ENCODE assay signal across 27 cellular contexts in the genomic region with DNA sequence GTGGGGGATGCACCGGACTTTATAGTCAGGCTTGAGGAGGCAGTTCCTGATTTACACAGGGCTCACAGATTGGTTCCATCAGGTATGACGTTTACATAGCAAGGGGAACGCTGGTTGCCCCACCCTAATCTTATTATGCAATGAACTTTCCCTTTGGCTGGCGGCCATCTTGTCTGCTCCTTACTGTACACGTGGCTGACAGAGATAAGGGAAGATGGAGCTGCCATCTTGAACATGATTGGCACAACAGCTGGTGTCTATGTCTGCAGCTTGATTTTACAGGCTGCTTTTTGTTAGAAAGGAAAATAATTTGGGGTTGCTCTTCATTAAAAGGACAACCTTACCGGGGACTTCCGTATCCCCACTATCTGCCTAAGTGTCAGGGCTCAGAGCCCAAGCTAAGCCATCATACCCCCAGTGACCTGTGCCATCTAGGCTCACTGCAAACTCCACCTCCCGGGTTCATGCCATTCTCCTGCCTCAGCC. TPM values are rescaled to one million over a fixed set of nuclear protein-coding genes. Genes with fewer than 3 reads are reported as not detected.
DNase-seq lines count a peak whose midpoint lies in the region; ATAC-seq, FAIRE-seq and TF ChIP-seq lines count a peak whose summit lies in the region.
"Had no signal": no experiment of that assay in that cellular context is flagged by ENCODE, and none has a peak within 500 bp of the region (broad histone marks: within the 10 kb centered on the region; RNA-seq: fewer than 3 reads in every experiment).

No MANE protein-coding gene starts in this region.

- intact Hi-C loops in K562 (cut with micrococcal nuclease) (no loop called here), PC-3 (cut with micrococcal nuclease) (no loop called here)
- intact Hi-C loops in naive thymus-derived CD4-positive, alpha-beta T cell (cut with micrococcal nuclease): no loop called here

- CTCF ChIA-PET in K562 (lab: Yijun Ruan, JAX; ENCODE audit: low intra/inter-chr PET ratio): no interaction called here
- CTCF ChIA-PET in naive thymus-derived CD4-positive, alpha-beta T cell (lab: Charles Lee): no interaction called here
- CTCF ChIA-PET in PC-3 (lab: Charles Lee): no interaction called here

- H3K27me3 Mint-ChIP-seq in naive thymus-derived CD4-positive, alpha-beta T cell: no peaks in the 10 kb centered on the region
- H3K27me3 Mint-ChIP-seq: activated naive CD8-positive, alpha-beta T cell treated with anti-CD3 and anti-CD28 coated beads, Interleukin-2, amount 10 ng/mL, durations not matched to agents 7 days and 5 days had no signal

- H3K36me3 ChIP-seq in K562 (ENCODE audit: control insufficient read depth, insufficient read depth, low read length) (no peaks in the 10 kb centered on the region), PC-3 (ENCODE audit: low read depth, low read length) (no peaks in the 10 kb centered on the region)
- H3K36me3 ChIP-seq in naive thymus-derived CD4-positive, alpha-beta T cell (ENCODE audit: control insufficient read depth in 2 of 3, insufficient read depth in 3 of 3, low read length in 3 of 3): no peaks in the 10 kb centered on the region
- H3K36me3 ChIP-seq: brain microvascular endothelial cell, uterus, WERI-Rb-1 had no signal

- ATAC-seq in K562 (peak; percentile 62), PC-3 (no peak)
- peak; percentile 41 for ATAC-seq in naive thymus-derived CD4-positive, alpha-beta T cell

- DNase-seq in DMS 273 (lab: John Stamatoyannopoulos, UW; ENCODE audit: unreplicated experiment) (peak; percentile 46), DMS 273 treated with DMSO at 0.1 percent for 48 hours (lab: John Stamatoyannopoulos, UW) (no peak), OCI-M1 (lab: John Stamatoyannopoulos, UW) (peak; percentile 85), K562 (ENCODE audit: extremely low read depth in 1 of 4, low spot score in 3 of 4) (peak; percentile 28 to 87 (median 34)), PC-3 (no peak), SIG-M5 treated with dmso at 0.1 percent for 504 hours (lab: John Stamatoyannopoulos, UW; ENCODE audit: unreplicated experiment) (no peak), GM03348 (ENCODE audit: low spot score) (no peak)
- DNase-seq in naive thymus-derived CD4-positive, alpha-beta T cell: no peak
- DNase-seq: activated CD8-positive, alpha-beta memory T cell treated with anti-CD3 and anti-CD28 coated beads, Interleukin-2, amount 50 U/mL, for 48 hours; activated naive CD8-positive, alpha-beta T cell treated with anti-CD3 and anti-CD28 coated beads, Interleukin-2, amount 10 ng/mL, durations not matched to agents 7 days and 5 days; brain microvascular endothelial cell; EL; islet precursor cell; NCI-H1048; NCI-H2029 treated with DMSO at 0.1 percent for 48 hours; NCI-H510A treated with DMSO at 0.1 percent for 48 hours; occipital lobe; retina; substantia nigra; uterus; WERI-Rb-1 had no signal

- no peaks in the 10 kb centered on the region for H3K9me1 ChIP-seq in K562 (ENCODE audit: control insufficient read depth, insufficient read depth, low read length)

- peaks cover 3% of the 10 kb centered on the region; the same call in 1 of the 2 replicates for H3K9me3 ChIP-seq in K562 (replicated peaks; ENCODE audit: control insufficient read depth, insufficient read depth, low read depth, low read length)
- no peaks in the 10 kb centered on the region for H3K9me3 ChIP-seq in naive thymus-derived CD4-positive, alpha-beta T cell (ENCODE audit: control insufficient read depth in 2 of 3, low read length in 3 of 3)
- no peaks in the 10 kb centered on the region for H3K9me3 ChIP-seq in PC-3 (ENCODE audit: low read length)
- H3K9me3 ChIP-seq: uterus had no signal

- TF ChIP-seq RAD21 in K562 (CRISPR knock-in tag; conservative IDR thresholded peaks at IDR 0.05 in 1 of 2, IDR thresholded peaks at IDR 0.05 in 1 of 2): no peak

- peaks cover 27 to 46% of the 10 kb centered on the region in 2 experiments for H3K4me1 ChIP-seq in K562 (replicated peaks in 1 of 2; ENCODE audit: control insufficient read depth in 2 of 2, insufficient read depth in 2 of 2, low read length in 2 of 2)
- H3K4me1 ChIP-seq in naive thymus-derived CD4-positive, alpha-beta T cell (ENCODE audit: control insufficient read depth in 2 of 2, insufficient read depth in 2 of 2, low read length in 2 of 2): no peaks in the 10 kb centered on the region
- H3K4me1 ChIP-seq in PC-3 (ENCODE audit: insufficient read depth, low read length): no peaks in the 10 kb centered on the region
- H3K4me1 ChIP-seq: uterus had no signal

- BruUV-seq in K562 (replicated peaks; lab: Mats Ljungman, UMichigan) (no TSS peak), PC-3 (replicated peaks; lab: Mats Ljungman, UMichigan) (no TSS peak)

- no peaks in the 10 kb centered on the region for H3K27me3 ChIP-seq in K562 (ENCODE audit: control insufficient read depth in 2 of 2, insufficient read depth in 2 of 2, low read length in 2 of 2)
- H3K27me3 ChIP-seq in naive thymus-derived CD4-positive, alpha-beta T cell (ENCODE audit: control insufficient read depth in 2 of 2, insufficient read depth in 2 of 2, low read length in 2 of 2): no peaks in the 10 kb centered on the region
- no peaks in the 10 kb centered on the region for H3K27me3 ChIP-seq in PC-3 (ENCODE audit: low read length)
- H3K27me3 ChIP-seq: brain microvascular endothelial cell, hepatocyte, uterus had no signal

- H3K27ac Mint-ChIP-seq in naive thymus-derived CD4-positive, alpha-beta T cell: no peak overlapping the region
- H3K27ac Mint-ChIP-seq: activated naive CD8-positive, alpha-beta T cell treated with anti-CD3 and anti-CD28 coated beads, Interleukin-2, amount 10 ng/mL, durations not matched to agents 7 days and 5 days had no signal

- TF ChIP-seq EP300 in K562 (IDR thresholded peaks at IDR 0.05; ENCODE audit: low read length): peak; percentile 51

- H3K36me3 Mint-ChIP-seq in naive thymus-derived CD4-positive, alpha-beta T cell: peaks cover 0 to 6% (median 0%) of the 10 kb centered on the region in 5 donors
- H3K36me3 Mint-ChIP-seq: activated naive CD8-positive, alpha-beta T cell treated with anti-CD3 and anti-CD28 coated beads, Interleukin-2, amount 10 ng/mL, durations not matched to agents 7 days and 5 days had no signal

- H3K4me3 Mint-ChIP-seq in naive thymus-derived CD4-positive, alpha-beta T cell: no peak overlapping the region
- H3K4me3 Mint-ChIP-seq: activated naive CD8-positive, alpha-beta T cell treated with anti-CD3 and anti-CD28 coated beads, Interleukin-2, amount 10 ng/mL, durations not matched to agents 7 days and 5 days had no signal

- POLR2A ChIA-PET in K562 (lab: Yijun Ruan, JAX) (interaction anchor here (0.6 to 1.0 kb wide), 2 partner anchors 25 to 952 kb away, joined by 3 read pairs; no protein-coding TSS in a partner anchor), PC-3 (lab: Charles Lee; ENCODE audit: unreplicated experiment) (no interaction called here)
- POLR2A ChIA-PET in naive thymus-derived CD4-positive, alpha-beta T cell (lab: Charles Lee): no interaction called here

- H3K79me2 ChIP-seq in K562 (ENCODE audit: control insufficient read depth, insufficient read depth, low read length) (no peaks in the 10 kb centered on the region), PC-3 (ENCODE audit: low read length) (no peaks in the 10 kb centered on the region)
- H3K79me2 ChIP-seq: hepatocyte had no signal

- H3K9me2 ChIP-seq in PC-3 (replicated peaks; ENCODE audit: low read length): no peaks in the 10 kb centered on the region

- H3K9ac ChIP-seq in K562 (ENCODE audit: insufficient read depth in 1 of 2, low read depth in 2 of 2, low read length in 2 of 2) (no peak overlapping the region), PC-3 (ENCODE audit: low read length) (no peak overlapping the region)

- peaks cover 0 to 2% (median 0%) of the 10 kb centered on the region in 11 donors for H3K9me3 Mint-ChIP-seq in naive thymus-derived CD4-positive, alpha-beta T cell
- H3K9me3 Mint-ChIP-seq: activated naive CD8-positive, alpha-beta T cell treated with anti-CD3 and anti-CD28 coated beads, Interleukin-2, amount 10 ng/mL, durations not matched to agents 7 days and 5 days had no signal

- no peaks in the 10 kb centered on the region for H4K20me1 ChIP-seq in K562 (replicated peaks; ENCODE audit: control insufficient read depth, insufficient read depth, low read length)
- no peaks in the 10 kb centered on the region for H4K20me1 ChIP-seq in PC-3 (ENCODE audit: low read length)

- H3K27ac ChIP-seq in K562 (ENCODE audit: extremely low read depth, low read depth, low read length) (peak overlapping the region; percentile 84), PC-3 (ENCODE audit: low read length) (no peak overlapping the region)
- H3K27ac ChIP-seq in naive thymus-derived CD4-positive, alpha-beta T cell (ENCODE audit: low read depth, low read length): no peak overlapping the region
- H3K27ac ChIP-seq: 22Rv1, brain microvascular endothelial cell, coronary artery, hepatocyte, HL-60, uterus, WERI-Rb-1 had no signal

- H3K4me3 ChIP-seq in K562: no peak overlapping the region
- H3K4me3 ChIP-seq in naive thymus-derived CD4-positive, alpha-beta T cell (ENCODE audit: low read length): no peak overlapping the region
- H3K4me3 ChIP-seq in PC-3 (ENCODE audit: low read length): no peak overlapping the region
- H3K4me3 ChIP-seq: coronary artery, hepatocyte, lung, uterus had no signal

- H3K4me1 Mint-ChIP-seq in naive thymus-derived CD4-positive, alpha-beta T cell: no peaks in the 10 kb centered on the region
- H3K4me1 Mint-ChIP-seq: activated naive CD8-positive, alpha-beta T cell treated with anti-CD3 and anti-CD28 coated beads, Interleukin-2, amount 10 ng/mL, durations not matched to agents 7 days and 5 days had no signal

- H3K4me2 ChIP-seq in K562 (ENCODE audit: insufficient read depth, low read length) (peak overlapping the region; percentile 21; the same call in 1 of the 2 replicates), PC-3 (ENCODE audit: low read length) (no peak overlapping the region)
- H3K4me2 ChIP-seq: hepatocyte had no signal

- TF ChIP-seq CTCF in K562 (IDR thresholded peaks at IDR 0.05 in 2 of 3, conservative IDR thresholded peaks at IDR 0.05 in 1 of 3; ENCODE audit: insufficient read depth in 2 of 3, low read depth in 1 of 3, low read length in 3 of 3) (no peak), PC-3 (conservative IDR thresholded peaks at IDR 0.05; ENCODE audit: low read depth, low read length) (no peak)

- peak; percentile 19 for FAIRE-seq in K562 (lab: Jason Lieb, UNC)
- FAIRE-seq: endometrium had no signal

- WGBS in K562 (ENCODE audit: insufficient coverage, low coverage, missing lambda C conversion rate): 22% methylated on average over 8 of the region's 8 CpGs

- H2AFZ ChIP-seq in K562 (ENCODE audit: low read depth, low read length): peak overlapping the region; percentile 83
- H2AFZ ChIP-seq in PC-3 (ENCODE audit: low read length): no peak overlapping the region
- H2AFZ ChIP-seq: hepatocyte had no signal

- in situ Hi-C loops in K562 (cut with MboI): no loop called here

- TF ChIP-seq POLR2A in K562 (conservative IDR thresholded peaks at IDR 0.05): no peak

- H3F3A ChIP-seq in PC-3 (ENCODE audit: low read length, unreplicated experiment): no peaks in the 10 kb centered on the region

RNA-seq across cellular contexts. Expression of a gene that starts 33.5 kb away (rescaled TPM):
- 70.8 and 90.9 TPM in 2 replicates for total RNA-seq in K562 (2011; cell fraction: chromatin; rRNA removed; ENCODE audit: low replicate concordance)
- 37.9 and 38.0 TPM in 2 replicates for total RNA-seq in K562 (2011; cell fraction: nucleolus; rRNA removed)
- total RNA-seq in K562 (2011; cell fraction: nucleoplasm; rRNA removed): 41.7 and 49.2 TPM in 2 replicates
- 21.2 and 26.9 TPM in 2 replicates for total RNA-seq in K562 (2014; rRNA removed)
- 15.3 and 16.4 TPM in 2 replicates for total RNA-seq in K562 (2014; rRNA removed; fragmentation: Illumina TruSeq; extraction: Trizol)
- 17.2 and 18.8 TPM in 2 replicates for total RNA-seq in K562 (2015; rRNA removed; fragmentation: Illumina TruSeq; extraction: Trizol)
- 18.8 and 21.1 TPM in 2 replicates for total RNA-seq in K562 (2021)
- polyA plus RNA-seq in K562 (2011; rRNA removed): 20.7 and 21.2 TPM in 2 replicates
- polyA plus RNA-seq in K562 (2011; cell fraction: cytosol; rRNA removed): 11.5 and 12.7 TPM in 2 replicates
- 72.0 and 76.5 TPM in 2 replicates for polyA plus RNA-seq in K562 (2011; cell fraction: nucleus; rRNA removed)
- 8.2 and 8.9 TPM in 2 replicates for polyA plus RNA-seq in K562 (2012)
- 11.6 and 13.0 TPM in 2 replicates for polyA plus RNA-seq in K562 (2014; fragmentation: Illumina TruSeq; extraction: Trizol)
- 1 to 10 TPM; 6.4 to 7.0 TPM for polyA plus RNA-seq in K562 (2014; fragmentation: Nextera tagmentation; extraction: Ambion mirVana)
- 17.2 and 21.3 TPM in 2 replicates for polyA plus RNA-seq in K562 (2014; rRNA removed)
- 34.9 and 41.6 TPM in 2 replicates for polyA minus RNA-seq in K562 (2011; rRNA and poly(A)+ RNA removed)
- polyA minus RNA-seq in K562 (2011; cell fraction: cytosol; rRNA and poly(A)+ RNA removed): 8.5 and 8.8 TPM in 2 replicates
- 37.4 and 52.9 TPM in 2 replicates for polyA minus RNA-seq in K562 (2011; cell fraction: nucleus; rRNA and poly(A)+ RNA removed)
- total RNA-seq in naive thymus-derived CD4-positive, alpha-beta T cell: 100 to 1,000 TPM in 1 of 5 experiments, 10 to 100 TPM in 4; 61.7 to 115 (median 83.3) TPM
- polyA plus RNA-seq in naive thymus-derived CD4-positive, alpha-beta T cell: 10 to 100 TPM; 16.0 to 21.9 TPM
- total RNA-seq in PC-3 (2014; rRNA removed): 126 and 173 TPM in 2 replicates

Comparison
In these comparisons a context has a peak if more than half of its experiments do, and no peak if none do; other contexts are left out.
1. DNase-seq: peak in DMS 273 (single experiment), OCI-M1 (single experiment) and K562 (4 of 4); none in DMS 273 treated with DMSO at 0.1 percent for 48 hours (single experiment), naive thymus-derived CD4-positive, alpha-beta T cell (0 of 9), PC-3 (single experiment), SIG-M5 treated with dmso at 0.1 percent for 504 hours (single experiment) and GM03348 (single experiment).